ENCODE assay signal across 1 cellular context in the genomic region with DNA sequence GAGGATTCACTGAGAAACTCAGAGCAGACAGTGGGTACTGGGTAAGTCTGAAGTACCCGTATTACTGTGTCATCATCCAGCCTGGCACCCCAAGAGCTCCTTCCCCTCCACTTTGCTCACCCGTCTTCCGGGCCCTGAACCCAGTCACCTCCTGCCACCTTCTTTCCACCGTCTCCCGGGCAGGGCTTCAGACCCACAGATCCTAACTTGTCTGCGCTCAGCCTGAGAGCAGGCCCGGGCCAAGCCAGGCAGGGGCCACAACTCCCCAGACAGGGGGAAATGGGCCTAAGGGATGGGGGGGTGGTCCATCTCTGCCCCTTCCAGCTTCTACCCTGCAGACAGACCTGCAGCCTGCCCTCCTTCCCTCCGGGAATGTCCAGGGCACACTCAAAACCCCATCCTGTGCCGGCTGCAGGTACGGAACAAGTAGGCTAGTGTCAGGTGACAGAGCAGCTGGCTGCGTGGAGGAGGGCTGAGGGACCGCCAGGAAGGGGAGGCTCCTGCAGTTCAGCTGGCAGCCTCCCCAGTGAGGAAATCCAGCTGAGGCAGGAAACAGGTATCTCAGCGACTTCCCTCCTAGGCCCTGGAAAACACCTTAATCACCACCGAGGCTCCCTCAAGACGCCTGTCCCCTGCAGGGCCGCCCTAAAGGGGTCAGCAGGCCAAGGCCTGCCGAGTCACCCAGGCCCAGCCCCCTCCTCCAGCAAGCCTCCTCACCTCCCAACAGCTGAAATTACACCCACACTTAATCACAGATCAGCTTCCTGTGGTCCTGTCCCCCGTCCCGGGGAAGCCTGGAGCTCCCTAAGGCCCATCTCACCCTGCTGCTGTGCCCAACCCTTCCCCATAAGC.
TF ChIP-seq lines count a peak whose summit lies in the region.

No MANE protein-coding gene starts in this region.

TF ChIP-seq in GM23338, 12 proteins besides CTCF, POLR2A, EP300 and RAD21:
- TF ChIP-seq, protein P1, sequence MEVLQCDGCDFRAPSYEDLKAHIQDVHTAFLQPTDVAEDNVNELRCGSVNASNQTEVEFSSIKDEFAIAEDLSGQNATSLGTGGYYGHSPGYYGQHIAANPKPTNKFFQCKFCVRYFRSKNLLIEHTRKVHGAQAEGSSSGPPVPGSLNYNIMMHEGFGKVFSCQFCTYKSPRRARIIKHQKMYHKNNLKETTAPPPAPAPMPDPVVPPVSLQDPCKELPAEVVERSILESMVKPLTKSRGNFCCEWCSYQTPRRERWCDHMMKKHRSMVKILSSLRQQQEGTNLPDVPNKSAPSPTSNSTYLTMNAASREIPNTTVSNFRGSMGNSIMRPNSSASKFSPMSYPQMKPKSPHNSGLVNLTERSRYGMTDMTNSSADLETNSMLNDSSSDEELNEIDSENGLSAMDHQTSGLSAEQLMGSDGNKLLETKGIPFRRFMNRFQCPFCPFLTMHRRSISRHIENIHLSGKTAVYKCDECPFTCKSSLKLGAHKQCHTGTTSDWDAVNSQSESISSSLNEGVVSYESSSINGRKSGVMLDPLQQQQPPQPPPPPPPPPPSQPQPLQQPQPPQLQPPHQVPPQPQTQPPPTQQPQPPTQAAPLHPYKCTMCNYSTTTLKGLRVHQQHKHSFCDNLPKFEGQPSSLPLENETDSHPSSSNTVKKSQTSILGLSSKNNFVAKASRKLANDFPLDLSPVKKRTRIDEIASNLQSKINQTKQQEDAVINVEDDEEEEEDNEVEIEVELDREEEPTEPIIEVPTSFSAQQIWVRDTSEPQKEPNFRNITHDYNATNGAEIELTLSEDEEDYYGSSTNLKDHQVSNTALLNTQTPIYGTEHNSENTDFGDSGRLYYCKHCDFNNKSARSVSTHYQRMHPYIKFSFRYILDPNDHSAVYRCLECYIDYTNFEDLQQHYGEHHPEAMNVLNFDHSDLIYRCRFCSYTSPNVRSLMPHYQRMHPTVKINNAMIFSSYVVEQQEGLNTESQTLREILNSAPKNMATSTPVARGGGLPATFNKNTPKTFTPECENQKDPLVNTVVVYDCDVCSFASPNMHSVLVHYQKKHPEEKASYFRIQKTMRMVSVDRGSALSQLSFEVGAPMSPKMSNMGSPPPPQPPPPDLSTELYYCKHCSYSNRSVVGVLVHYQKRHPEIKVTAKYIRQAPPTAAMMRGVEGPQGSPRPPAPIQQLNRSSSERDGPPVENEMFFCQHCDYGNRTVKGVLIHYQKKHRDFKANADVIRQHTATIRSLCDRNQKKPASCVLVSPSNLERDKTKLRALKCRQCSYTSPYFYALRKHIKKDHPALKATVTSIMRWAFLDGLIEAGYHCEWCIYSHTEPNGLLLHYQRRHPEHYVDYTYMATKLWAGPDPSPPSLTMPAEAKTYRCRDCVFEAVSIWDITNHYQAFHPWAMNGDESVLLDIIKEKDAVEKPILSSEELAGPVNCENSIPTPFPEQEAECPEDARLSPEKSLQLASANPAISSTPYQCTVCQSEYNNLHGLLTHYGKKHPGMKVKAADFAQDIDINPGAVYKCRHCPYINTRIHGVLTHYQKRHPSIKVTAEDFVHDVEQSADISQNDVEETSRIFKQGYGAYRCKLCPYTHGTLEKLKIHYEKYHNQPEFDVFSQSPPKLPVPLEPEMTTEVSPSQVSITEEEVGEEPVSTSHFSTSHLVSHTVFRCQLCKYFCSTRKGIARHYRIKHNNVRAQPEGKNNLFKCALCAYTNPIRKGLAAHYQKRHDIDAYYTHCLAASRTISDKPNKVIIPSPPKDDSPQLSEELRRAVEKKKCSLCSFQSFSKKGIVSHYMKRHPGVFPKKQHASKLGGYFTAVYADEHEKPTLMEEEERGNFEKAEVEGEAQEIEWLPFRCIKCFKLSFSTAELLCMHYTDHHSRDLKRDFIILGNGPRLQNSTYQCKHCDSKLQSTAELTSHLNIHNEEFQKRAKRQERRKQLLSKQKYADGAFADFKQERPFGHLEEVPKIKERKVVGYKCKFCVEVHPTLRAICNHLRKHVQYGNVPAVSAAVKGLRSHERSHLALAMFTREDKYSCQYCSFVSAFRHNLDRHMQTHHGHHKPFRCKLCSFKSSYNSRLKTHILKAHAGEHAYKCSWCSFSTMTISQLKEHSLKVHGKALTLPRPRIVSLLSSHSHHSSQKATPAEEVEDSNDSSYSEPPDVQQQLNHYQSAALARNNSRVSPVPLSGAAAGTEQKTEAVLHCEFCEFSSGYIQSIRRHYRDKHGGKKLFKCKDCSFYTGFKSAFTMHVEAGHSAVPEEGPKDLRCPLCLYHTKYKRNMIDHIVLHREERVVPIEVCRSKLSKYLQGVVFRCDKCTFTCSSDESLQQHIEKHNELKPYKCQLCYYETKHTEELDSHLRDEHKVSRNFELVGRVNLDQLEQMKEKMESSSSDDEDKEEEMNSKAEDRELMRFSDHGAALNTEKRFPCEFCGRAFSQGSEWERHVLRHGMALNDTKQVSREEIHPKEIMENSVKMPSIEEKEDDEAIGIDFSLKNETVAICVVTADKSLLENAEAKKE (CRISPR knock-in tag; IDR thresholded peaks at IDR 0.05): no peak
- TF ChIP-seq, protein P2, sequence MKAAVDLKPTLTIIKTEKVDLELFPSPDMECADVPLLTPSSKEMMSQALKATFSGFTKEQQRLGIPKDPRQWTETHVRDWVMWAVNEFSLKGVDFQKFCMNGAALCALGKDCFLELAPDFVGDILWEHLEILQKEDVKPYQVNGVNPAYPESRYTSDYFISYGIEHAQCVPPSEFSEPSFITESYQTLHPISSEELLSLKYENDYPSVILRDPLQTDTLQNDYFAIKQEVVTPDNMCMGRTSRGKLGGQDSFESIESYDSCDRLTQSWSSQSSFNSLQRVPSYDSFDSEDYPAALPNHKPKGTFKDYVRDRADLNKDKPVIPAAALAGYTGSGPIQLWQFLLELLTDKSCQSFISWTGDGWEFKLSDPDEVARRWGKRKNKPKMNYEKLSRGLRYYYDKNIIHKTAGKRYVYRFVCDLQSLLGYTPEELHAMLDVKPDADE (IDR thresholded peaks at IDR 0.05): no peak
- TF ChIP-seq ZNF331 (CRISPR knock-in tag; IDR thresholded peaks at IDR 0.05; ENCODE audit: low read depth): no peak
- TF ChIP-seq NANOG (IDR thresholded peaks at IDR 0.05; ENCODE audit: borderline replicate concordance): no peak
- no peak for TF ChIP-seq JUNB (IDR thresholded peaks at IDR 0.05; ENCODE audit: unreplicated experiment)
- no peak for TF ChIP-seq EZH2 (IDR thresholded peaks at IDR 0.05; ENCODE audit: low read depth, unreplicated experiment)
- no peak for TF ChIP-seq CREB1 (CRISPR knock-in tag; IDR thresholded peaks at IDR 0.05; ENCODE audit: low read depth)
- no peak for TF ChIP-seq ZNF114 (CRISPR knock-in tag; IDR thresholded peaks at IDR 0.05)
- no peak for TF ChIP-seq EZH2phosphoT487 (IDR thresholded peaks at IDR 0.05; ENCODE audit: unreplicated experiment)
- TF ChIP-seq STAT1 (IDR thresholded peaks at IDR 0.05; ENCODE audit: unreplicated experiment): no peak
- TF ChIP-seq POLR2AphosphoS5 (IDR thresholded peaks at IDR 0.05; ENCODE audit: low read depth): no peak
- TF ChIP-seq, protein P3, sequence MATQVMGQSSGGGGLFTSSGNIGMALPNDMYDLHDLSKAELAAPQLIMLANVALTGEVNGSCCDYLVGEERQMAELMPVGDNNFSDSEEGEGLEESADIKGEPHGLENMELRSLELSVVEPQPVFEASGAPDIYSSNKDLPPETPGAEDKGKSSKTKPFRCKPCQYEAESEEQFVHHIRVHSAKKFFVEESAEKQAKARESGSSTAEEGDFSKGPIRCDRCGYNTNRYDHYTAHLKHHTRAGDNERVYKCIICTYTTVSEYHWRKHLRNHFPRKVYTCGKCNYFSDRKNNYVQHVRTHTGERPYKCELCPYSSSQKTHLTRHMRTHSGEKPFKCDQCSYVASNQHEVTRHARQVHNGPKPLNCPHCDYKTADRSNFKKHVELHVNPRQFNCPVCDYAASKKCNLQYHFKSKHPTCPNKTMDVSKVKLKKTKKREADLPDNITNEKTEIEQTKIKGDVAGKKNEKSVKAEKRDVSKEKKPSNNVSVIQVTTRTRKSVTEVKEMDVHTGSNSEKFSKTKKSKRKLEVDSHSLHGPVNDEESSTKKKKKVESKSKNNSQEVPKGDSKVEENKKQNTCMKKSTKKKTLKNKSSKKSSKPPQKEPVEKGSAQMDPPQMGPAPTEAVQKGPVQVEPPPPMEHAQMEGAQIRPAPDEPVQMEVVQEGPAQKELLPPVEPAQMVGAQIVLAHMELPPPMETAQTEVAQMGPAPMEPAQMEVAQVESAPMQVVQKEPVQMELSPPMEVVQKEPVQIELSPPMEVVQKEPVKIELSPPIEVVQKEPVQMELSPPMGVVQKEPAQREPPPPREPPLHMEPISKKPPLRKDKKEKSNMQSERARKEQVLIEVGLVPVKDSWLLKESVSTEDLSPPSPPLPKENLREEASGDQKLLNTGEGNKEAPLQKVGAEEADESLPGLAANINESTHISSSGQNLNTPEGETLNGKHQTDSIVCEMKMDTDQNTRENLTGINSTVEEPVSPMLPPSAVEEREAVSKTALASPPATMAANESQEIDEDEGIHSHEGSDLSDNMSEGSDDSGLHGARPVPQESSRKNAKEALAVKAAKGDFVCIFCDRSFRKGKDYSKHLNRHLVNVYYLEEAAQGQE (IDR thresholded peaks at IDR 0.05; ENCODE audit: unreplicated experiment): no peak
